In genomic region chr16:56852401-56852730, GRCh38 we compare ENCODE assay signal across 25 cellular contexts. TPM values are rescaled to one million over a fixed set of nuclear protein-coding genes. Genes with fewer than 3 reads are reported as not detected.
"Had no signal": no experiment of that assay in that cellular context is flagged by ENCODE, and none has a peak within 500 bp of the region (broad histone marks: within the 10 kb centered on the region; RNA-seq: fewer than 3 reads in every experiment).

No MANE protein-coding gene starts in this region.

- ATAC-seq: activated CD8-positive, alpha-beta T cell treated with anti-CD3 and anti-CD28 coated beads, Interleukin-2, amount 10 ng/mL, durations not matched to agents 7 days and 5 days; lower lobe of right lung; pancreas; sciatic nerve; stimulated activated effector memory CD8-positive, alpha-beta T cell treated with anti-CD3 and anti-CD28 coated beads, Interleukin-12 subunit alpha, Interleukin-12 subunit beta, amount 100 ng/mL, for 72 hours had no signal

- H3K4me3 ChIP-seq: lower lobe of right lung, pancreas, smooth muscle cell, stomach had no signal

- H3K27me3 ChIP-seq: pancreas, stomach had no signal

- H3K9me3 ChIP-seq: lower lobe of right lung, pancreas, stomach had no signal

- H3K27ac Mint-ChIP-seq: activated CD4-positive, alpha-beta T cell treated with anti-CD3 and anti-CD28 coated beads, Interleukin-2, amount 10 ng/mL, durations not matched to agents 24 days and 14 days; activated CD8-positive, alpha-beta T cell treated with anti-CD3 and anti-CD28 coated beads, Interleukin-2, amount 10 ng/mL, durations not matched to agents 7 days and 5 days; activated naive CD8-positive, alpha-beta T cell treated with anti-CD3 and anti-CD28 coated beads, Interleukin-2, amount 10 ng/mL, durations not matched to agents 7 days and 5 days; activated T-cell treated with anti-CD3 and anti-CD28 coated beads, Interleukin-2, amount 50 U/mL, for 24 hours; activated T-helper 2 cell treated with anti-CD3 and anti-CD28 coated beads, Interferon-gamma antibody, Interleukin-2, Interleukin-4, amounts not matched to agents 10 μg/mL and 5 μg/mL and 100 μg/mL, durations not matched to agents 14 hours and 24 hours and 36 hours; mesothelial cell of epicardium; stimulated activated effector memory CD8-positive, alpha-beta T cell treated with anti-CD3 and anti-CD28 coated beads, Interleukin-12 subunit alpha, Interleukin-12 subunit beta, amount 100 ng/mL, for 72 hours; type B pancreatic cell had no signal

- H3K36me3 ChIP-seq: lower lobe of right lung, pancreas, stomach had no signal

- H3K27me3 Mint-ChIP-seq: activated CD4-positive, alpha-beta T cell treated with anti-CD3 and anti-CD28 coated beads, Interleukin-2, amount 10 ng/mL, durations not matched to agents 24 days and 14 days; activated naive CD8-positive, alpha-beta T cell treated with anti-CD3 and anti-CD28 coated beads, Interleukin-2, amount 10 ng/mL, durations not matched to agents 7 days and 5 days; activated T-cell treated with anti-CD3 and anti-CD28 coated beads, Interleukin-2, amount 50 U/mL, for 24 hours; brain; type B pancreatic cell had no signal

- H3K27ac ChIP-seq: lower lobe of right lung, stomach had no signal

- H3K9me3 Mint-ChIP-seq: activated CD4-positive, alpha-beta T cell treated with anti-CD3 and anti-CD28 coated beads, Interleukin-2, amount 10 ng/mL, durations not matched to agents 24 days and 14 days; activated T-cell treated with anti-CD3 and anti-CD28 coated beads, Interleukin-2, amount 50 U/mL, for 24 hours; activated T-helper 2 cell treated with anti-CD3 and anti-CD28 coated beads, Interferon-gamma antibody, Interleukin-2, Interleukin-4, amounts not matched to agents 10 μg/mL and 5 μg/mL and 100 μg/mL, durations not matched to agents 14 hours and 24 hours and 36 hours; brain; mesothelial cell of epicardium; neural crest cell; stimulated activated effector memory CD8-positive, alpha-beta T cell treated with anti-CD3 and anti-CD28 coated beads, Interleukin-12 subunit alpha, Interleukin-12 subunit beta, amount 100 ng/mL, for 72 hours; type B pancreatic cell had no signal

- H3K4me3 Mint-ChIP-seq: activated CD4-positive, alpha-beta T cell treated with anti-CD3 and anti-CD28 coated beads, Interleukin-2, amount 10 ng/mL, durations not matched to agents 24 days and 14 days; activated CD8-positive, alpha-beta T cell treated with anti-CD3 and anti-CD28 coated beads, Interleukin-2, amount 10 ng/mL, durations not matched to agents 7 days and 5 days; activated naive CD8-positive, alpha-beta T cell treated with anti-CD3 and anti-CD28 coated beads, Interleukin-2, amount 10 ng/mL, durations not matched to agents 7 days and 5 days; activated T-cell treated with anti-CD3 and anti-CD28 coated beads, Interleukin-2, amount 50 U/mL, for 24 hours; brain; mesothelial cell of epicardium; neural crest cell; stimulated activated effector memory CD8-positive, alpha-beta T cell treated with anti-CD3 and anti-CD28 coated beads, Interleukin-12 subunit alpha, Interleukin-12 subunit beta, amount 100 ng/mL, for 72 hours; type B pancreatic cell had no signal

- H3K4me2 ChIP-seq: smooth muscle cell had no signal

- H3K36me3 Mint-ChIP-seq: mesothelial cell of epicardium; stimulated activated effector memory CD8-positive, alpha-beta T cell treated with anti-CD3 and anti-CD28 coated beads, Interleukin-12 subunit alpha, Interleukin-12 subunit beta, amount 100 ng/mL, for 72 hours; type B pancreatic cell had no signal

- DNase-seq: activated CD4-positive, alpha-beta T cell treated with anti-CD3 and anti-CD28 coated beads, Interleukin-2, amount 10 ng/mL, durations not matched to agents 24 days and 14 days; activated CD4-positive, CD25-positive, alpha-beta regulatory T cell; activated CD8-positive, alpha-beta T cell treated with anti-CD3 and anti-CD28 coated beads, Interleukin-2, amount 10 ng/mL, durations not matched to agents 7 days and 5 days; activated naive CD4-positive, alpha-beta T cell treated with Interleukin-2 at 50 U/mL for 16 hours; activated naive CD8-positive, alpha-beta T cell treated with anti-CD3 and anti-CD28 coated beads, Interleukin-2, amount 10 ng/mL, durations not matched to agents 7 days and 5 days; activated T-cell treated with anti-CD3 and anti-CD28 coated beads, Interleukin-2, amount 50 U/mL, for 24 hours; central memory CD4-positive, alpha-beta T cell; lower lobe of right lung; stimulated activated CD4-positive, alpha-beta T cell treated with anti-CD3 and anti-CD28 coated beads, Interleukin-4, amount 100 ng/mL, for 24 hours; stomach had no signal

RNA-seq across cellular contexts. Expression of gene SLC12A3, which starts 12.6 kb away (rescaled TPM):
- total RNA-seq: activated CD4-positive, alpha-beta T cell treated with anti-CD3 and anti-CD28 coated beads, Interleukin-2, amount 10 ng/mL, durations not matched to agents 24 days and 14 days; activated CD8-positive, alpha-beta T cell treated with anti-CD3 and anti-CD28 coated beads, Interleukin-2, amount 10 ng/mL, durations not matched to agents 7 days and 5 days; activated naive CD8-positive, alpha-beta T cell treated with anti-CD3 and anti-CD28 coated beads, Interleukin-2, amount 10 ng/mL, durations not matched to agents 7 days and 5 days; activated T-helper 2 cell treated with anti-CD3 and anti-CD28 coated beads, Interferon-gamma antibody, Interleukin-2, Interleukin-4, amounts not matched to agents 10 μg/mL and 5 μg/mL and 100 μg/mL, durations not matched to agents 14 hours and 24 hours and 36 hours; epithelial cell of proximal tubule; frontal cortex; lower lobe of right lung; mesothelial cell of epicardium; myocyte; neural crest cell; pulmonary artery endothelial cell; sciatic nerve; smooth muscle cell; stomach; temporal lobe had no signal
- polyA plus RNA-seq: keratinocyte, smooth muscle cell had no signal
